In the genomic region with DNA sequence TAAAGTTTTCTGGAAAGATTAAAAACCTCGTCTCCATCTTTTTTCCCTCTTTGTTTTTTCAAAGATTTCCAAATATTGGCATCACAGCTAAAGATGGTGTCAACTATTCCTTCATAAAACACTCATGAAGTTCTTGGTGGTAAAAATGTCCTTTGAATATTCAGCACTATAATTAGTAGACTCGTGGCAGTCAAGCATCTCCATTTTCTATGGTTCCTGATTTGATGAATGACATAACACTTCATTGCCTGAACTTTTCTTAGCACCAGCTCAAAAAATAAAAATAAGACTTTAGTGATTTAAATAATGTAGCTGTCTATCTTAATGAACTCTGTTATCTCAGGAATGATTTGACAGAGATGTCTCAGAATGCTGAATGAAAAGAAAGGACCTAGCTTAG, we compare ENCODE assay signal across 30 cellular contexts. TPM values are rescaled to one million over a fixed set of nuclear protein-coding genes. Genes with fewer than 3 reads are reported as not detected.
DNase-seq lines count a peak whose midpoint lies in the region; ATAC-seq and TF ChIP-seq lines count a peak whose summit lies in the region.
"Had no signal": no experiment of that assay in that cellular context is flagged by ENCODE, and none has a peak within 500 bp of the region (broad histone marks: within the 10 kb centered on the region; RNA-seq: fewer than 3 reads in every experiment).

No MANE protein-coding gene starts in this region.

- no peaks in the 10 kb centered on the region for H3K36me3 ChIP-seq in Karpas-422 (ENCODE audit: insufficient read depth, low read length)
- no peaks in the 10 kb centered on the region for H3K36me3 ChIP-seq in CD8-positive, alpha-beta T cell (ENCODE audit: insufficient read depth, low read length)
- H3K36me3 ChIP-seq: esophagus muscularis mucosa, heart left ventricle, left lung, prostate gland had no signal

- H3K4me3 Mint-ChIP-seq in natural killer cell, result no peak overlapping the region
- H3K4me3 Mint-ChIP-seq in natural killer cell treated with Interleukin-12 subunit alpha and Interleukin-12 subunit beta and Interleukin-15 and Interleukin-18, amount 100 ng/mL, for 72 hours, result no peak overlapping the region
- H3K4me3 Mint-ChIP-seq in central memory CD8-positive, alpha-beta T cell, result no peak overlapping the region
- H3K4me3 Mint-ChIP-seq in stimulated activated naive B cell treated with anti-CD40 and anti-IgM and Interleukin-4, amounts not matched to agents 10 μg/mL and 1 μg/mL and 100 μg/mL, for 72 hours, result no peak overlapping the region
- no peak overlapping the region for H3K4me3 Mint-ChIP-seq in CD8-positive, alpha-beta T cell
- H3K4me3 Mint-ChIP-seq: dendritic cell treated with granulocyte-macrophage colony-stimulating factor and Interleukin-4, amounts not matched to agents 40 ng/mL and 50 ng/mL, for 4 days had no signal

- no peak overlapping the region for H3K9ac ChIP-seq in Karpas-422 (ENCODE audit: low read length)

- H3K4me3 ChIP-seq in Karpas-422 (ENCODE audit: low read length), result no peak overlapping the region
- H3K4me3 ChIP-seq in CD8-positive, alpha-beta T cell (ENCODE audit: low read depth, low read length), result no peak overlapping the region
- H3K4me3 ChIP-seq: esophagus muscularis mucosa, heart left ventricle, left lung, prostate gland, SJCRH30 had no signal

- H3K27ac Mint-ChIP-seq in natural killer cell, result peak overlapping the region; percentile 23 to 43
- no peak overlapping the region for H3K27ac Mint-ChIP-seq in natural killer cell treated with Interleukin-12 subunit alpha and Interleukin-12 subunit beta and Interleukin-15 and Interleukin-18, amount 100 ng/mL, for 72 hours
- peak overlapping the region; percentile 41 for H3K27ac Mint-ChIP-seq in central memory CD8-positive, alpha-beta T cell (ENCODE audit: low read depth)
- H3K27ac Mint-ChIP-seq in stimulated activated naive B cell treated with anti-CD40 and anti-IgM and Interleukin-4, amounts not matched to agents 10 μg/mL and 1 μg/mL and 100 μg/mL, for 72 hours, result peak overlapping the region; percentile 20
- H3K27ac Mint-ChIP-seq in CD8-positive, alpha-beta T cell, result no peak overlapping the region
- H3K27ac Mint-ChIP-seq: dendritic cell treated with granulocyte-macrophage colony-stimulating factor and Interleukin-4, amounts not matched to agents 40 ng/mL and 50 ng/mL, for 4 days had no signal

- H3K9me2 ChIP-seq in Karpas-422 (replicated peaks; ENCODE audit: insufficient read depth, low read length), result no peaks in the 10 kb centered on the region

- intact Hi-C loops in natural killer cell (cut with micrococcal nuclease), result no loop called here
- intact Hi-C loops in CD8-positive, alpha-beta T cell (cut with DNase I, micrococcal nuclease), result loop anchor here (5.0 kb wide), 2 partner anchors 325 to 680 kb away; no protein-coding TSS in a partner anchor

- DNase-seq in natural killer cell, result no peak
- DNase-seq in natural killer cell treated with Interleukin-12 subunit alpha and Interleukin-12 subunit beta and Interleukin-15 and Interleukin-18, amount 100 ng/mL, for 72 hours (ENCODE audit: low spot score), result no peak
- DNase-seq in Karpas-422, result no peak
- no peak for DNase-seq in central memory CD8-positive, alpha-beta T cell (ENCODE audit: low spot score in 2 of 2)
- DNase-seq in stimulated activated naive B cell treated with anti-CD40 and anti-IgM and Interleukin-4, amounts not matched to agents 10 μg/mL and 1 μg/mL and 100 μg/mL, for 72 hours, result no peak
- no peak for DNase-seq in CD8-positive, alpha-beta T cell
- no peak for DNase-seq in anterior cingulate cortex (lab: John Stamatoyannopoulos, UW)
- DNase-seq: activated CD4-positive, alpha-beta T cell treated with anti-CD3 and anti-CD28 coated beads, Interleukin-2, amount 50 U/mL, for 48 hours; activated effector memory CD4-positive, alpha-beta T cell treated with anti-CD3 and anti-CD28 coated beads, Interleukin-2, amount 50 U/mL, for 16 hours; C1 segment of cervical spinal cord; DMS79 treated with DMSO at 0.1 percent for 48 hours; foreskin fibroblast; GF-D8; heart left ventricle; islet precursor cell; left lung; NCI-H1694; NCI-H774; nucleus accumbens; SJCRH30; stimulated activated CD4-positive, alpha-beta T cell treated with anti-CD3 and anti-CD28 coated beads, Interleukin-12 subunit alpha, Interleukin-12 subunit beta, amount 100 ng/mL, for 4 hours; stimulated activated CD4-positive, alpha-beta T cell treated with anti-CD3 and anti-CD28 coated beads, Interleukin-2, amount 100 ng/mL, for 48 hours; substantia nigra; T-helper 1 cell; trophoblast cell had no signal

- ATAC-seq in natural killer cell (no peak), GM21381 (IDR thresholded peaks at IDR 0.05; ENCODE audit: unreplicated experiment) (no peak)
- ATAC-seq in natural killer cell treated with Interleukin-12 subunit alpha and Interleukin-12 subunit beta and Interleukin-15 and Interleukin-18, amount 100 ng/mL, for 72 hours, result no peak
- ATAC-seq in central memory CD8-positive, alpha-beta T cell (replicated peaks; ENCODE audit: extremely low read depth, poor library complexity, severe bottlenecking), result no peak
- no peak for ATAC-seq in stimulated activated naive B cell treated with anti-CD40 and anti-IgM and Interleukin-4, amounts not matched to agents 10 μg/mL and 1 μg/mL and 100 μg/mL, for 72 hours (replicated peaks)
- no peak for ATAC-seq in CD8-positive, alpha-beta T cell
- ATAC-seq: heart left ventricle, left lung, sciatic nerve had no signal

- H4K20me1 ChIP-seq in Karpas-422 (ENCODE audit: insufficient read depth, low read depth, low read length), result peaks cover 93% of the 10 kb centered on the region

- peaks cover 69 to 72% of the 10 kb centered on the region in 2 donors for H3K4me1 Mint-ChIP-seq in natural killer cell
- peaks cover 55 to 72% of the 10 kb centered on the region in 2 donors for H3K4me1 Mint-ChIP-seq in natural killer cell treated with Interleukin-12 subunit alpha and Interleukin-12 subunit beta and Interleukin-15 and Interleukin-18, amount 100 ng/mL, for 72 hours (ENCODE audit: low read depth in 2 of 2)
- H3K4me1 Mint-ChIP-seq in central memory CD8-positive, alpha-beta T cell, result peaks cover 81% of the 10 kb centered on the region
- peaks cover 50 to 82% of the 10 kb centered on the region in 2 donors for H3K4me1 Mint-ChIP-seq in stimulated activated naive B cell treated with anti-CD40 and anti-IgM and Interleukin-4, amounts not matched to agents 10 μg/mL and 1 μg/mL and 100 μg/mL, for 72 hours
- H3K4me1 Mint-ChIP-seq in CD8-positive, alpha-beta T cell (ENCODE audit: low read depth), result peaks cover 87% of the 10 kb centered on the region

- no peak overlapping the region for H3K27ac ChIP-seq in Karpas-422 (ENCODE audit: low read length)
- no peak overlapping the region for H3K27ac ChIP-seq in CD8-positive, alpha-beta T cell (ENCODE audit: low read depth, low read length)
- H3K27ac ChIP-seq: esophagus muscularis mucosa, heart left ventricle, left lung, prostate gland, SJCRH30 had no signal

- no peak for TF ChIP-seq CTCF in natural killer cell (IDR thresholded peaks at IDR 0.05)
- TF ChIP-seq CTCF in CD8-positive, alpha-beta T cell (IDR thresholded peaks at IDR 0.05), result no peak

- peaks cover 68% of the 10 kb centered on the region for H3K4me1 ChIP-seq in Karpas-422 (ENCODE audit: low read length)
- peaks cover 40% of the 10 kb centered on the region for H3K4me1 ChIP-seq in CD8-positive, alpha-beta T cell (ENCODE audit: insufficient read depth, low read length)
- H3K4me1 ChIP-seq: SJCRH30 had no signal

- POLR2A ChIA-PET in CD8-positive, alpha-beta T cell (lab: Charles Lee), result interaction anchor here (1.1 kb wide), 1 partner anchor 14 kb away, joined by 3 read pairs; no protein-coding TSS in a partner anchor

- H3K9me3 Mint-ChIP-seq in natural killer cell, result no peaks in the 10 kb centered on the region
- no peaks in the 10 kb centered on the region for H3K9me3 Mint-ChIP-seq in natural killer cell treated with Interleukin-12 subunit alpha and Interleukin-12 subunit beta and Interleukin-15 and Interleukin-18, amount 100 ng/mL, for 72 hours
- H3K9me3 Mint-ChIP-seq in central memory CD8-positive, alpha-beta T cell, result no peaks in the 10 kb centered on the region
- H3K9me3 Mint-ChIP-seq in stimulated activated naive B cell treated with anti-CD40 and anti-IgM and Interleukin-4, amounts not matched to agents 10 μg/mL and 1 μg/mL and 100 μg/mL, for 72 hours, result no peaks in the 10 kb centered on the region
- H3K9me3 Mint-ChIP-seq in CD8-positive, alpha-beta T cell, result no peaks in the 10 kb centered on the region
- H3K9me3 Mint-ChIP-seq: dendritic cell treated with granulocyte-macrophage colony-stimulating factor and Interleukin-4, amounts not matched to agents 40 ng/mL and 50 ng/mL, for 4 days had no signal

- CTCF ChIA-PET in CD8-positive, alpha-beta T cell (lab: Charles Lee), result interaction anchor here (0.9 to 2.7 kb wide), 8 partner anchors 9 to 680 kb away, joined by 3 to 12 read pairs (median 4); no protein-coding TSS in a partner anchor

- no peaks in the 10 kb centered on the region for H3K27me3 Mint-ChIP-seq in natural killer cell (ENCODE audit: low read depth in 2 of 2)
- H3K27me3 Mint-ChIP-seq in natural killer cell treated with Interleukin-12 subunit alpha and Interleukin-12 subunit beta and Interleukin-15 and Interleukin-18, amount 100 ng/mL, for 72 hours, result no peaks in the 10 kb centered on the region
- no peaks in the 10 kb centered on the region for H3K27me3 Mint-ChIP-seq in central memory CD8-positive, alpha-beta T cell
- no peaks in the 10 kb centered on the region for H3K27me3 Mint-ChIP-seq in stimulated activated naive B cell treated with anti-CD40 and anti-IgM and Interleukin-4, amounts not matched to agents 10 μg/mL and 1 μg/mL and 100 μg/mL, for 72 hours
- H3K27me3 Mint-ChIP-seq in CD8-positive, alpha-beta T cell (ENCODE audit: low read depth), result no peaks in the 10 kb centered on the region
- H3K27me3 Mint-ChIP-seq: dendritic cell treated with granulocyte-macrophage colony-stimulating factor and Interleukin-4, amounts not matched to agents 40 ng/mL and 50 ng/mL, for 4 days had no signal

- H3K9me3 ChIP-seq in Karpas-422 (ENCODE audit: low read length), result no peaks in the 10 kb centered on the region
- no peaks in the 10 kb centered on the region for H3K9me3 ChIP-seq in CD8-positive, alpha-beta T cell (ENCODE audit: low read length)
- H3K9me3 ChIP-seq: esophagus muscularis mucosa, heart left ventricle, left lung, prostate gland, SJCRH30 had no signal

- H3K4me2 ChIP-seq in Karpas-422 (ENCODE audit: low read depth, low read length, poor library complexity, severe bottlenecking), result peak overlapping the region; percentile 28

- peaks cover 95% of the 10 kb centered on the region for H3K79me2 ChIP-seq in Karpas-422 (ENCODE audit: low read length)

- H3K36me3 Mint-ChIP-seq in natural killer cell, result no peaks in the 10 kb centered on the region
- H3K36me3 Mint-ChIP-seq in natural killer cell treated with Interleukin-12 subunit alpha and Interleukin-12 subunit beta and Interleukin-15 and Interleukin-18, amount 100 ng/mL, for 72 hours, result no peaks in the 10 kb centered on the region
- peaks cover 2% of the 10 kb centered on the region for H3K36me3 Mint-ChIP-seq in central memory CD8-positive, alpha-beta T cell (ENCODE audit: insufficient read depth)
- H3K36me3 Mint-ChIP-seq in stimulated activated naive B cell treated with anti-CD40 and anti-IgM and Interleukin-4, amounts not matched to agents 10 μg/mL and 1 μg/mL and 100 μg/mL, for 72 hours, result peaks cover 1 to 7% of the 10 kb centered on the region in 2 donors
- no peaks in the 10 kb centered on the region for H3K36me3 Mint-ChIP-seq in CD8-positive, alpha-beta T cell

- no peak overlapping the region for H2AFZ ChIP-seq in Karpas-422 (ENCODE audit: low read length)

- H3K27me3 ChIP-seq in Karpas-422 (ENCODE audit: low read length), result no peaks in the 10 kb centered on the region
- no peaks in the 10 kb centered on the region for H3K27me3 ChIP-seq in CD8-positive, alpha-beta T cell (ENCODE audit: insufficient read depth, low read length)
- H3K27me3 ChIP-seq: esophagus muscularis mucosa, heart left ventricle, left lung, SJCRH30 had no signal

RNA-seq across cellular contexts. Expression of a gene that starts 19.7 kb away (rescaled TPM):
- total RNA-seq in natural killer cell, result 10 to 100 TPM; 72.3 to 79.7 (median 72.9) TPM
- 100 to 1,000 TPM; 184 to 213 TPM for total RNA-seq in natural killer cell treated with Interleukin-12 subunit alpha and Interleukin-12 subunit beta and Interleukin-15 and Interleukin-18, amount 100 ng/mL, for 72 hours
- 100 and 124 TPM in 2 replicates for total RNA-seq in Karpas-422 (2014; rRNA removed; shearing (Covaris generic); ENCODE audit: low replicate concordance)
- 10 to 100 TPM; 89.5 to 93.6 TPM for total RNA-seq in CD8-positive, alpha-beta T cell

RNA-seq across cellular contexts. Expression of a gene that starts 44.3 kb away (rescaled TPM):
- 10 to 100 TPM; 51.6 to 61.5 (median 52.2) TPM for total RNA-seq in natural killer cell
- 10 to 100 TPM; 30.3 to 32.8 TPM for total RNA-seq in natural killer cell treated with Interleukin-12 subunit alpha and Interleukin-12 subunit beta and Interleukin-15 and Interleukin-18, amount 100 ng/mL, for 72 hours
- total RNA-seq in Karpas-422 (2014; rRNA removed; shearing (Covaris generic); ENCODE audit: low replicate concordance), result 12.1 and 21.0 TPM in 2 replicates
- total RNA-seq in CD8-positive, alpha-beta T cell, result 100 to 1,000 TPM in 1 of 2 experiments, 10 to 100 TPM in 1; 98.7 to 102 TPM

RNA-seq across cellular contexts. Expression of a gene that starts 45.3 kb away (rescaled TPM):
- 10 to 100 TPM; 36.4 to 42.7 (median 37.1) TPM for total RNA-seq in natural killer cell
- 10 to 100 TPM; 42.8 to 53.2 TPM for total RNA-seq in natural killer cell treated with Interleukin-12 subunit alpha and Interleukin-12 subunit beta and Interleukin-15 and Interleukin-18, amount 100 ng/mL, for 72 hours
- 39.2 and 131 TPM in 2 replicates for total RNA-seq in Karpas-422 (2014; rRNA removed; shearing (Covaris generic); ENCODE audit: low replicate concordance)
- 10 to 100 TPM; 31.6 to 33.2 TPM for total RNA-seq in CD8-positive, alpha-beta T cell

Comparison
In these comparisons a context has a peak if more than half of its experiments do, and no peak if none do; other contexts are left out.
1. H3K27ac Mint-ChIP-seq: peak in natural killer cell (2 of 2), central memory CD8-positive, alpha-beta T cell (single experiment) and stimulated activated naive B cell treated with anti-CD40 and anti-IgM and Interleukin-4, amounts not matched to agents 10 μg/mL and 1 μg/mL and 100 μg/mL, for 72 hours (single experiment); none in natural killer cell treated with Interleukin-12 subunit alpha and Interleukin-12 subunit beta and Interleukin-15 and Interleukin-18, amount 100 ng/mL, for 72 hours (0 of 2) and CD8-positive, alpha-beta T cell (single experiment).